Comparison of ENCODE assay signal across 8 cellular contexts in the genomic region with DNA sequence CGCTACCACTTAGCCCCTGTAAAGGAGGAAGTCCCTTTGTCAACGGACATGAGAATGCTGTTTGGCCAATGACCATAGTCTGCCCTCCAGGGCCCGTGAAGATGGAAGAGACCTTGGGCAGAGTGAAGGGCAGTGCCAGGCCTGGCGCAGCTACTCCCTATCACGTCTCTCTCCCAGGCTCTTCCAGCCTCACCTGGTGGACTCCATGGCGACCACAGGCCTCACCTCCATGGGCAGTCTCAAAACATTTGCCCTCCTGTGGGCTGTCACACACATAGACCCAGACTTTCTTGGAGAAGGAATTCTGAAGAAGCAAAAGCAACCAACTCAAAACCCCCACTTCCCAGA. TPM values are rescaled to one million over a fixed set of nuclear protein-coding genes. Genes with fewer than 3 reads are reported as not detected.
A peak's percentile ranks its signal among the peaks of the same experiment; 100 is the strongest.
DNase-seq lines count a peak whose midpoint lies in the region; TF ChIP-seq lines count a peak whose summit lies in the region.
"Not testable (repeated sequence)": the region's sequence is repeated elsewhere in the genome, so short reads cannot be mapped to it uniquely, and the experiment has no call there.

No MANE protein-coding gene starts in this region.

- peaks cover 19% of the 10 kb centered on the region for H3K4me1 Mint-ChIP-seq in HFFc6 (ENCODE audit: low read depth)
- H3K4me1 Mint-ChIP-seq in activated naive CD8-positive, alpha-beta T cell treated with anti-CD3 and anti-CD28 coated beads for 36 hours, result peaks cover 23% of the 10 kb centered on the region
- peaks cover 12% of the 10 kb centered on the region for H3K4me1 Mint-ChIP-seq in endothelial cell (ENCODE audit: unreplicated experiment)
- H3K4me1 Mint-ChIP-seq in immature natural killer cell, result peaks cover 15 to 26% of the 10 kb centered on the region in 2 donors
- H3K4me1 Mint-ChIP-seq in neural crest cell, result peaks cover 18% of the 10 kb centered on the region

- H3K36me3 Mint-ChIP-seq in HFFc6 (ENCODE audit: low read depth); endothelial cell (ENCODE audit: low read depth, unreplicated experiment): not testable (repeated sequence)
- H3K36me3 Mint-ChIP-seq in activated naive CD8-positive, alpha-beta T cell treated with anti-CD3 and anti-CD28 coated beads for 36 hours, result peaks cover 14% of the 10 kb centered on the region
- H3K36me3 Mint-ChIP-seq in immature natural killer cell (peaks cover 0 to 21% (median 3%) of the 10 kb centered on the region in 3 donors), neural crest cell (ENCODE audit: low read depth) (peaks cover 13% of the 10 kb centered on the region)

- H3K27ac Mint-ChIP-seq in HFFc6, result peak overlapping the region; percentile 57; the same call in 1 of the 2 replicates
- peak overlapping the region; percentile 87 for H3K27ac Mint-ChIP-seq in activated naive CD8-positive, alpha-beta T cell treated with anti-CD3 and anti-CD28 coated beads for 36 hours
- H3K27ac Mint-ChIP-seq in endothelial cell (ENCODE audit: unreplicated experiment), result peak overlapping the region; percentile 38
- peak overlapping the region; percentile 83 to 98 (median 92) for H3K27ac Mint-ChIP-seq in immature natural killer cell
- H3K27ac Mint-ChIP-seq in neural crest cell (ENCODE audit: unreplicated experiment), result peak overlapping the region; percentile 19

- DNase-seq in HFFc6; RWPE1 (ENCODE audit: low spot score); activated naive CD8-positive, alpha-beta T cell treated with anti-CD3 and anti-CD28 coated beads for 36 hours; endothelial cell (ENCODE audit: low spot score); immature natural killer cell; neural crest cell (ENCODE audit: low read depth, low spot score); suprapubic skin (ENCODE audit: low spot score in 2 of 2): not testable (repeated sequence)

- H3K4me3 ChIP-seq in suprapubic skin, result peak overlapping the region; percentile 83

- POLR2A ChIA-PET in RWPE1 (lab: Yijun Ruan, JAX; ENCODE audit: low non-redundant PET), result not testable (repeated sequence)

- H3K4me3 Mint-ChIP-seq in HFFc6 (peak overlapping the region; percentile 99), endothelial cell (ENCODE audit: unreplicated experiment) (peak overlapping the region; percentile 85), immature natural killer cell (peak overlapping the region; percentile 95 to 99 (median 98)), neural crest cell (peak overlapping the region; percentile 100)
- peak overlapping the region; percentile 95 for H3K4me3 Mint-ChIP-seq in activated naive CD8-positive, alpha-beta T cell treated with anti-CD3 and anti-CD28 coated beads for 36 hours

- peaks cover 19% of the 10 kb centered on the region for H3K4me1 ChIP-seq in suprapubic skin

- TF ChIP-seq CTCF in C4-2B (conservative IDR thresholded peaks at IDR 0.05); HFFc6 (IDR thresholded peaks at IDR 0.05); RWPE1 (conservative IDR thresholded peaks at IDR 0.05; ENCODE audit: low read depth); endothelial cell (IDR thresholded peaks at IDR 0.05; ENCODE audit: unreplicated experiment); neural crest cell (conservative IDR thresholded peaks at IDR 0.05); suprapubic skin (IDR thresholded peaks at IDR 0.05): not testable (repeated sequence)

- CTCF ChIA-PET in RWPE1 (lab: Yijun Ruan, JAX), result interaction anchor here (0.6 to 0.8 kb wide), 3 partner anchors 18 to 242 kb away, joined by 3 to 4 read pairs (median 3); no protein-coding TSS in a partner anchor

- H3K36me3 ChIP-seq in suprapubic skin, result not testable (repeated sequence)

- TF ChIP-seq POLR2A in suprapubic skin (IDR thresholded peaks at IDR 0.05), result not testable (repeated sequence)

- not testable (repeated sequence) for H3K27me3 Mint-ChIP-seq in HFFc6 (ENCODE audit: insufficient read depth); activated naive CD8-positive, alpha-beta T cell treated with anti-CD3 and anti-CD28 coated beads for 36 hours; immature natural killer cell (ENCODE audit: low read depth in 3 of 3); neural crest cell (ENCODE audit: low read depth)
- peaks cover 14% of the 10 kb centered on the region for H3K27me3 Mint-ChIP-seq in endothelial cell (ENCODE audit: unreplicated experiment)

- H3K27me3 ChIP-seq in suprapubic skin, result not testable (repeated sequence)

- H3K27ac ChIP-seq in C4-2B, result peak overlapping the region; percentile 90
- peak overlapping the region; percentile 85 for H3K27ac ChIP-seq in RWPE1
- H3K27ac ChIP-seq in suprapubic skin, result peak overlapping the region; percentile 79

- TF ChIP-seq EP300 in suprapubic skin (IDR thresholded peaks at IDR 0.05), result not testable (repeated sequence)

- not testable (repeated sequence) for H3K9me3 Mint-ChIP-seq in HFFc6; activated naive CD8-positive, alpha-beta T cell treated with anti-CD3 and anti-CD28 coated beads for 36 hours; endothelial cell (ENCODE audit: unreplicated experiment); immature natural killer cell; neural crest cell

- WGBS in suprapubic skin, result 46% methylated on average over 5 of the region's 6 CpGs

- H3K9me3 ChIP-seq in suprapubic skin, result not testable (repeated sequence)

RNA-seq across cellular contexts. Expression of a gene that starts 0.5 kb away (rescaled TPM):
- total RNA-seq in HFFc6 (2021; fragmentation: NEBNext Ultra II Directional; extraction: Animal tissue kit (Norgen Biotek cat#: 25700)), result 10 to 100 TPM; 19.8 to 30.7 (median 24.9) TPM
- total RNA-seq in activated naive CD8-positive, alpha-beta T cell treated with anti-CD3 and anti-CD28 coated beads for 36 hours, result 10 to 100 TPM; 18.0 to 21.4 TPM
- total RNA-seq in endothelial cell (ENCODE audit: unreplicated experiment) (18.9 TPM), neural crest cell (17.4 and 19.7 TPM in 2 replicates), suprapubic skin (10 to 100 TPM; 24.0 to 35.8 (median 30.5) TPM)
- polyA plus RNA-seq in immature natural killer cell, result 10 to 100 TPM; 26.2 to 33.8 (median 31.0) TPM

RNA-seq across cellular contexts. Expression of a gene that starts 35.6 kb away (rescaled TPM):
- 10 to 100 TPM; 18.8 to 25.4 (median 23.5) TPM for total RNA-seq in HFFc6 (2021; fragmentation: NEBNext Ultra II Directional; extraction: Animal tissue kit (Norgen Biotek cat#: 25700))
- total RNA-seq in activated naive CD8-positive, alpha-beta T cell treated with anti-CD3 and anti-CD28 coated beads for 36 hours, result 10 to 100 TPM; 18.1 to 20.8 TPM
- total RNA-seq in endothelial cell (ENCODE audit: unreplicated experiment) (19.2 TPM), neural crest cell (15.1 and 17.1 TPM in 2 replicates), suprapubic skin (10 to 100 TPM; 17.5 to 27.9 (median 21.0) TPM)
- 10 to 100 TPM; 14.7 to 22.1 (median 15.8) TPM for polyA plus RNA-seq in immature natural killer cell

Comparison
In these comparisons a context has a peak if more than half of its experiments do, and no peak if none do; other contexts are left out.
1. H3K27ac Mint-ChIP-seq: peak in every context shown above with its lines; median percentile 92 in immature natural killer cell; 87 in activated naive CD8-positive, alpha-beta T cell treated with anti-CD3 and anti-CD28 coated beads for 36 hours; 57 in HFFc6; 38 in endothelial cell; 19 in neural crest cell.